ENCODE assay signal across 1 cellular context in the genomic region with DNA sequence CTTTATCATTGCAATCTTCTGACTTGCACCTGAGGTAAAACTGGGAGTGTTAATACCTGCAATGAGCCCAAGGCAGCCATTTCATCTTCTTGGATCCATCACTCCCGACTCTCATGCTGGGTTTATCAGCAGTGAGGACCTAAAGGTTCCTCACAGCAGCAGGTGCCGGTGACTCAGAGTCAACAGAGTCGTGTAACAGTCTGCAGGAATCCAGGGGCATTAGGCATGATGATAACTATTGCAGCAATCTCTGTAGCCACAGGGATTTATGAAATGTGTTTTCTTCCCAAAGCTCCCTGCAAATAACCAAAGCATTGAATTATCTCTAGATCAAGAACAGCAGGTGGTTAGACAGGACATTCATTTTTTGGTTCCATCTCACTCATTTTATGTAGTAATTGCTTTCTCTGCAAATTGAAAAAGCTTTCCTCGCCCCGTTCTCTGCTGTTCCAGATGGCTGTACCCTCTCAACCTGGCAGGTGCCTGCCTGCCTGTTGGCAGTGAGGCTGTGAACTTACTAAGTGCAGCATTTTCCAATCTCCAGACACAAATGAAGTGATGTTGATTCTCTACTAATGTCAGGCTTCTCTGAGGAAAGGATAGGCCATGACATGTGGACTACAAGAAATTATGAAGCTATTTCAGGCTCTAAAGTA.
TF ChIP-seq lines count a peak whose summit lies in the region.

No MANE protein-coding gene starts in this region.

TF ChIP-seq in A549, 52 proteins besides CTCF, POLR2A, EP300 and RAD21:
- TF ChIP-seq, protein P1, sequence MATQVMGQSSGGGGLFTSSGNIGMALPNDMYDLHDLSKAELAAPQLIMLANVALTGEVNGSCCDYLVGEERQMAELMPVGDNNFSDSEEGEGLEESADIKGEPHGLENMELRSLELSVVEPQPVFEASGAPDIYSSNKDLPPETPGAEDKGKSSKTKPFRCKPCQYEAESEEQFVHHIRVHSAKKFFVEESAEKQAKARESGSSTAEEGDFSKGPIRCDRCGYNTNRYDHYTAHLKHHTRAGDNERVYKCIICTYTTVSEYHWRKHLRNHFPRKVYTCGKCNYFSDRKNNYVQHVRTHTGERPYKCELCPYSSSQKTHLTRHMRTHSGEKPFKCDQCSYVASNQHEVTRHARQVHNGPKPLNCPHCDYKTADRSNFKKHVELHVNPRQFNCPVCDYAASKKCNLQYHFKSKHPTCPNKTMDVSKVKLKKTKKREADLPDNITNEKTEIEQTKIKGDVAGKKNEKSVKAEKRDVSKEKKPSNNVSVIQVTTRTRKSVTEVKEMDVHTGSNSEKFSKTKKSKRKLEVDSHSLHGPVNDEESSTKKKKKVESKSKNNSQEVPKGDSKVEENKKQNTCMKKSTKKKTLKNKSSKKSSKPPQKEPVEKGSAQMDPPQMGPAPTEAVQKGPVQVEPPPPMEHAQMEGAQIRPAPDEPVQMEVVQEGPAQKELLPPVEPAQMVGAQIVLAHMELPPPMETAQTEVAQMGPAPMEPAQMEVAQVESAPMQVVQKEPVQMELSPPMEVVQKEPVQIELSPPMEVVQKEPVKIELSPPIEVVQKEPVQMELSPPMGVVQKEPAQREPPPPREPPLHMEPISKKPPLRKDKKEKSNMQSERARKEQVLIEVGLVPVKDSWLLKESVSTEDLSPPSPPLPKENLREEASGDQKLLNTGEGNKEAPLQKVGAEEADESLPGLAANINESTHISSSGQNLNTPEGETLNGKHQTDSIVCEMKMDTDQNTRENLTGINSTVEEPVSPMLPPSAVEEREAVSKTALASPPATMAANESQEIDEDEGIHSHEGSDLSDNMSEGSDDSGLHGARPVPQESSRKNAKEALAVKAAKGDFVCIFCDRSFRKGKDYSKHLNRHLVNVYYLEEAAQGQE (IDR thresholded peaks at IDR 0.05): no peak
- TF ChIP-seq RFX5 (IDR thresholded peaks at IDR 0.05): no peak
- no peak for TF ChIP-seq CBX8 (IDR thresholded peaks at IDR 0.05)
- TF ChIP-seq RCOR1 (IDR thresholded peaks at IDR 0.05; ENCODE audit: low read depth, low read length): no peak
- TF ChIP-seq ZSCAN20 (CRISPR knock-in tag; IDR thresholded peaks at IDR 0.05): no peak
- TF ChIP-seq, protein P2, sequence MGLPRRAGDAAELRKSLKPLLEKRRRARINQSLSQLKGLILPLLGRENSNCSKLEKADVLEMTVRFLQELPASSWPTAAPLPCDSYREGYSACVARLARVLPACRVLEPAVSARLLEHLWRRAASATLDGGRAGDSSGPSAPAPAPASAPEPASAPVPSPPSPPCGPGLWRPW (IDR thresholded peaks at IDR 0.05): no peak
- no peak for TF ChIP-seq EHF (CRISPR knock-in tag; IDR thresholded peaks at IDR 0.05)
- no peak for TF ChIP-seq MAFK (IDR thresholded peaks at IDR 0.05; ENCODE audit: partially characterized antibody)
- no peak for TF ChIP-seq GATA3 (IDR thresholded peaks at IDR 0.05; ENCODE audit: borderline replicate concordance)
- TF ChIP-seq HEYL (CRISPR knock-in tag; IDR thresholded peaks at IDR 0.05): no peak
- TF ChIP-seq TFCP2L1 (CRISPR knock-in tag; IDR thresholded peaks at IDR 0.05): no peak
- no peak for TF ChIP-seq HOXA7 (CRISPR knock-in tag; IDR thresholded peaks at IDR 0.05)
- TF ChIP-seq CBX2 (IDR thresholded peaks at IDR 0.05; ENCODE audit: borderline replicate concordance, low read depth): no peak
- no peak for TF ChIP-seq FOSB (CRISPR knock-in tag; IDR thresholded peaks at IDR 0.05)
- TF ChIP-seq, protein P3, sequence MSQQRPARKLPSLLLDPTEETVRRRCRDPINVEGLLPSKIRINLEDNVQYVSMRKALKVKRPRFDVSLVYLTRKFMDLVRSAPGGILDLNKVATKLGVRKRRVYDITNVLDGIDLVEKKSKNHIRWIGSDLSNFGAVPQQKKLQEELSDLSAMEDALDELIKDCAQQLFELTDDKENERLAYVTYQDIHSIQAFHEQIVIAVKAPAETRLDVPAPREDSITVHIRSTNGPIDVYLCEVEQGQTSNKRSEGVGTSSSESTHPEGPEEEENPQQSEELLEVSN (IDR thresholded peaks at IDR 0.05; ENCODE audit: borderline replicate concordance, low read depth): no peak
- TF ChIP-seq RNF2 (IDR thresholded peaks at IDR 0.05; ENCODE audit: borderline replicate concordance, low read depth): no peak
- no peak for TF ChIP-seq POLR2AphosphoS2 (conservative IDR thresholded peaks at IDR 0.05; ENCODE audit: low read length)
- TF ChIP-seq ESRRA (IDR thresholded peaks at IDR 0.05; ENCODE audit: borderline replicate concordance, low read length): no peak
- no peak for TF ChIP-seq PBX3 (IDR thresholded peaks at IDR 0.05)
TF ChIP-seq in A549: peak in this region for 0.
